In the genomic region with DNA sequence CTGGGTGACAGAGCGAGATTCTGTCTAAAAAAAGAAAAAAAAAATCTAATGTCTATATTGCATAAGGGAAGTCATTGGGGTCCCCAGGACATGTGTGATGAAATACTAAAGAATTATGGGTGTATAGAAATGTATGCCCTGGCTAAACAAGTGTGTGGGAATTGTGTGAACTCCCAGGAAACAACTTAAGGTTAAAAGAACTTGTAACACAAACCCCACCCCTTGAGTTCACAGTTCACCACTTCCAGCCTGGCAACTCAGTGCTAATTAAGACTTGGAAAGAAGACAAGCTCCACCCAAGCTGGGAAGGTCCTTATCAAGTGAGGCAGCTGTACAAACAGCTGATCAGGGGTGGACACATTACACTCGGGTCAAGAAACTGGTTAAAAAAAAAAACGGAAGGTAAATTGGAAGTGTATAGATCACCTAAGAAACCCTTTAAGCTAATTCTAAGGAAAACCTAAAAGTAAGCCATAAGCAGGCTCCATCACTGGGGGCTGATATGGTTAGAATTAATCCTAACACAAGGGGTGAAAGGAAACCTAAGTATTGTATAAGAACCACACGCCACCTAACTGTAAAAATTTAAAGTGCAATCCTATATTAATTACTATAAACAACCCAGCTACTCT, we compare ENCODE assay signal across 1 cellular context.
A peak's percentile ranks its signal among the peaks of the same experiment; 100 is the strongest.
TF ChIP-seq lines count a peak whose summit lies in the region.

No MANE protein-coding gene starts in this region.

TF ChIP-seq in HepG2, 621 proteins besides CTCF, POLR2A, EP300 and RAD21 (continued from another document and continues in another):
- TF ChIP-seq, protein P1, sequence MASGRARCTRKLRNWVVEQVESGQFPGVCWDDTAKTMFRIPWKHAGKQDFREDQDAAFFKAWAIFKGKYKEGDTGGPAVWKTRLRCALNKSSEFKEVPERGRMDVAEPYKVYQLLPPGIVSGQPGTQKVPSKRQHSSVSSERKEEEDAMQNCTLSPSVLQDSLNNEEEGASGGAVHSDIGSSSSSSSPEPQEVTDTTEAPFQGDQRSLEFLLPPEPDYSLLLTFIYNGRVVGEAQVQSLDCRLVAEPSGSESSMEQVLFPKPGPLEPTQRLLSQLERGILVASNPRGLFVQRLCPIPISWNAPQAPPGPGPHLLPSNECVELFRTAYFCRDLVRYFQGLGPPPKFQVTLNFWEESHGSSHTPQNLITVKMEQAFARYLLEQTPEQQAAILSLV (CRISPR knock-in tag; IDR thresholded peaks at IDR 0.05; ENCODE audit: borderline replicate concordance) = no peak
- TF ChIP-seq YEATS4 (CRISPR knock-in tag; IDR thresholded peaks at IDR 0.05; ENCODE audit: borderline replicate concordance) = no peak
- no peak for TF ChIP-seq GABPA (IDR thresholded peaks at IDR 0.05; ENCODE audit: low read depth, low read length)
- peak; percentile 30; the same call in 1 of the 2 replicates for TF ChIP-seq GABPA (CRISPR knock-in tag; IDR thresholded peaks at IDR 0.05; ENCODE audit: low read depth)
- TF ChIP-seq RFX1 (IDR thresholded peaks at IDR 0.05) = no peak
- TF ChIP-seq FOXA1 (IDR thresholded peaks at IDR 0.05) = no peak
- TF ChIP-seq FOXA1 (CRISPR knock-in tag; IDR thresholded peaks at IDR 0.05) = no peak
- no peak for TF ChIP-seq ZNF12 (CRISPR knock-in tag; IDR thresholded peaks at IDR 0.05)
- peak; percentile 29; the same call in 1 of the 2 replicates for TF ChIP-seq ZNF331 (CRISPR knock-in tag; IDR thresholded peaks at IDR 0.05)
- no peak for TF ChIP-seq ZNF549 (CRISPR knock-in tag; IDR thresholded peaks at IDR 0.05)
- TF ChIP-seq, protein P2, sequence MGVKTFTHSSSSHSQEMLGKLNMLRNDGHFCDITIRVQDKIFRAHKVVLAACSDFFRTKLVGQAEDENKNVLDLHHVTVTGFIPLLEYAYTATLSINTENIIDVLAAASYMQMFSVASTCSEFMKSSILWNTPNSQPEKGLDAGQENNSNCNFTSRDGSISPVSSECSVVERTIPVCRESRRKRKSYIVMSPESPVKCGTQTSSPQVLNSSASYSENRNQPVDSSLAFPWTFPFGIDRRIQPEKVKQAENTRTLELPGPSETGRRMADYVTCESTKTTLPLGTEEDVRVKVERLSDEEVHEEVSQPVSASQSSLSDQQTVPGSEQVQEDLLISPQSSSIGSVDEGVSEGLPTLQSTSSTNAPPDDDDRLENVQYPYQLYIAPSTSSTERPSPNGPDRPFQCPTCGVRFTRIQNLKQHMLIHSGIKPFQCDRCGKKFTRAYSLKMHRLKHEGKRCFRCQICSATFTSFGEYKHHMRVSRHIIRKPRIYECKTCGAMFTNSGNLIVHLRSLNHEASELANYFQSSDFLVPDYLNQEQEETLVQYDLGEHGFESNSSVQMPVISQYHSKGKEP (CRISPR knock-in tag; IDR thresholded peaks at IDR 0.05) = no peak
- TF ChIP-seq TGIF2 (CRISPR knock-in tag; IDR thresholded peaks at IDR 0.05) = 0 out of 2 replicates have a peak, but pooled peaks have one; percentile 24
- TF ChIP-seq NR2F1 (CRISPR knock-in tag; IDR thresholded peaks at IDR 0.05) = peak in 1 of 2 experiments; percentile 17; a peak in 1 of 4 replicates
- no peak for TF ChIP-seq FOXP1 (IDR thresholded peaks at IDR 0.05)
- peak; percentile 57 for TF ChIP-seq FOXP1 (CRISPR knock-in tag; IDR thresholded peaks at IDR 0.05)
- TF ChIP-seq MIXL1 (CRISPR knock-in tag; IDR thresholded peaks at IDR 0.05) = peak; percentile 63
- no peak for TF ChIP-seq ZNF775 (CRISPR knock-in tag; IDR thresholded peaks at IDR 0.05; ENCODE audit: borderline replicate concordance)
- TF ChIP-seq TEAD3 (CRISPR knock-in tag; optimal IDR thresholded peaks at IDR 0.05; ENCODE audit: borderline replicate concordance) = no peak
- TF ChIP-seq, protein P3, sequence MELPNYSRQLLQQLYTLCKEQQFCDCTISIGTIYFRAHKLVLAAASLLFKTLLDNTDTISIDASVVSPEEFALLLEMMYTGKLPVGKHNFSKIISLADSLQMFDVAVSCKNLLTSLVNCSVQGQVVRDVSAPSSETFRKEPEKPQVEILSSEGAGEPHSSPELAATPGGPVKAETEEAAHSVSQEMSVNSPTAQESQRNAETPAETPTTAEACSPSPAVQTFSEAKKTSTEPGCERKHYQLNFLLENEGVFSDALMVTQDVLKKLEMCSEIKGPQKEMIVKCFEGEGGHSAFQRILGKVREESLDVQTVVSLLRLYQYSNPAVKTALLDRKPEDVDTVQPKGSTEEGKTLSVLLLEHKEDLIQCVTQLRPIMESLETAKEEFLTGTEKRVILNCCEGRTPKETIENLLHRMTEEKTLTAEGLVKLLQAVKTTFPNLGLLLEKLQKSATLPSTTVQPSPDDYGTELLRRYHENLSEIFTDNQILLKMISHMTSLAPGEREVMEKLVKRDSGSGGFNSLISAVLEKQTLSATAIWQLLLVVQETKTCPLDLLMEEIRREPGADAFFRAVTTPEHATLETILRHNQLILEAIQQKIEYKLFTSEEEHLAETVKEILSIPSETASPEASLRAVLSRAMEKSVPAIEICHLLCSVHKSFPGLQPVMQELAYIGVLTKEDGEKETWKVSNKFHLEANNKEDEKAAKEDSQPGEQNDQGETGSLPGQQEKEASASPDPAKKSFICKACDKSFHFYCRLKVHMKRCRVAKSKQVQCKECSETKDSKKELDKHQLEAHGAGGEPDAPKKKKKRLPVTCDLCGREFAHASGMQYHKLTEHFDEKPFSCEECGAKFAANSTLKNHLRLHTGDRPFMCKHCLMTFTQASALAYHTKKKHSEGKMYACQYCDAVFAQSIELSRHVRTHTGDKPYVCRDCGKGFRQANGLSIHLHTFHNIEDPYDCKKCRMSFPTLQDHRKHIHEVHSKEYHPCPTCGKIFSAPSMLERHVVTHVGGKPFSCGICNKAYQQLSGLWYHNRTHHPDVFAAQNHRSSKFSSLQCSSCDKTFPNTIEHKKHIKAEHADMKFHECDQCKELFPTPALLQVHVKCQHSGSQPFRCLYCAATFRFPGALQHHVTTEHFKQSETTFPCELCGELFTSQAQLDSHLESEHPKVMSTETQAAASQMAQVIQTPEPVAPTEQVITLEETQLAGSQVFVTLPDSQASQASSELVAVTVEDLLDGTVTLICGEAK (IDR thresholded peaks at IDR 0.05) = no peak
- TF ChIP-seq, protein P3 (CRISPR knock-in tag; IDR thresholded peaks at IDR 0.05) = no peak
- TF ChIP-seq HDAC2 (CRISPR knock-in tag; IDR thresholded peaks at IDR 0.05) = peak; percentile 36; the same call in 1 of the 2 replicates
- TF ChIP-seq SOX6 (IDR thresholded peaks at IDR 0.05) = no peak
- no peak for TF ChIP-seq SOX6 (CRISPR knock-in tag; IDR thresholded peaks at IDR 0.05)
- TF ChIP-seq, protein P4, sequence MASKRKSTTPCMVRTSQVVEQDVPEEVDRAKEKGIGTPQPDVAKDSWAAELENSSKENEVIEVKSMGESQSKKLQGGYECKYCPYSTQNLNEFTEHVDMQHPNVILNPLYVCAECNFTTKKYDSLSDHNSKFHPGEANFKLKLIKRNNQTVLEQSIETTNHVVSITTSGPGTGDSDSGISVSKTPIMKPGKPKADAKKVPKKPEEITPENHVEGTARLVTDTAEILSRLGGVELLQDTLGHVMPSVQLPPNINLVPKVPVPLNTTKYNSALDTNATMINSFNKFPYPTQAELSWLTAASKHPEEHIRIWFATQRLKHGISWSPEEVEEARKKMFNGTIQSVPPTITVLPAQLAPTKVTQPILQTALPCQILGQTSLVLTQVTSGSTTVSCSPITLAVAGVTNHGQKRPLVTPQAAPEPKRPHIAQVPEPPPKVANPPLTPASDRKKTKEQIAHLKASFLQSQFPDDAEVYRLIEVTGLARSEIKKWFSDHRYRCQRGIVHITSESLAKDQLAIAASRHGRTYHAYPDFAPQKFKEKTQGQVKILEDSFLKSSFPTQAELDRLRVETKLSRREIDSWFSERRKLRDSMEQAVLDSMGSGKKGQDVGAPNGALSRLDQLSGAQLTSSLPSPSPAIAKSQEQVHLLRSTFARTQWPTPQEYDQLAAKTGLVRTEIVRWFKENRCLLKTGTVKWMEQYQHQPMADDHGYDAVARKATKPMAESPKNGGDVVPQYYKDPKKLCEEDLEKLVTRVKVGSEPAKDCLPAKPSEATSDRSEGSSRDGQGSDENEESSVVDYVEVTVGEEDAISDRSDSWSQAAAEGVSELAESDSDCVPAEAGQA (IDR thresholded peaks at IDR 0.05; ENCODE audit: low read depth) = no peak
- TF ChIP-seq, protein P4 (CRISPR knock-in tag; IDR thresholded peaks at IDR 0.05; ENCODE audit: borderline replicate concordance) = no peak
- TF ChIP-seq KDM5B (CRISPR knock-in tag; IDR thresholded peaks at IDR 0.05; ENCODE audit: borderline replicate concordance) = no peak
- no peak for TF ChIP-seq NCOA1 (CRISPR knock-in tag; IDR thresholded peaks at IDR 0.05)
- TF ChIP-seq, protein P5, sequence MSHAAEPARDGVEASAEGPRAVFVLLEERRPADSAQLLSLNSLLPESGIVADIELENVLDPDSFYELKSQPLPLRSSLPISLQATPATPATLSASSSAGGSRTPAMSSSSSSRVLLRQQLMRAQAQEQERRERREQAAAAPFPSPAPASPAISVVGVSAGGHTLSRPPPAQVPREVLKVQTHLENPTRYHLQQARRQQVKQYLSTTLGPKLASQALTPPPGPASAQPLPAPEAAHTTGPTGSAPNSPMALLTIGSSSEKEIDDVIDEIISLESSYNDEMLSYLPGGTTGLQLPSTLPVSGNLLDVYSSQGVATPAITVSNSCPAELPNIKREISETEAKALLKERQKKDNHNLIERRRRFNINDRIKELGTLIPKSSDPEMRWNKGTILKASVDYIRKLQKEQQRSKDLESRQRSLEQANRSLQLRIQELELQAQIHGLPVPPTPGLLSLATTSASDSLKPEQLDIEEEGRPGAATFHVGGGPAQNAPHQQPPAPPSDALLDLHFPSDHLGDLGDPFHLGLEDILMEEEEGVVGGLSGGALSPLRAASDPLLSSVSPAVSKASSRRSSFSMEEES (CRISPR knock-in tag; IDR thresholded peaks at IDR 0.05) = no peak
- no peak for TF ChIP-seq ATF1 (CRISPR knock-in tag; IDR thresholded peaks at IDR 0.05)
- TF ChIP-seq DNMT3B (CRISPR knock-in tag; conservative IDR thresholded peaks at IDR 0.05) = 0 out of 2 replicates have a peak, but pooled peaks have one; percentile 22
- 0 out of 2 replicates have a peak, but pooled peaks have one; percentile 22 for TF ChIP-seq ZSCAN29 (CRISPR knock-in tag; conservative IDR thresholded peaks at IDR 0.05)
- TF ChIP-seq ZKSCAN5 (CRISPR knock-in tag; IDR thresholded peaks at IDR 0.05) = no peak
- TF ChIP-seq ZFP36L1 (CRISPR knock-in tag; IDR thresholded peaks at IDR 0.05) = no peak
- no peak for TF ChIP-seq JUND (CRISPR knock-in tag; IDR thresholded peaks at IDR 0.05)
